15 cellular contexts compared by ENCODE assay signal in the genomic region with DNA sequence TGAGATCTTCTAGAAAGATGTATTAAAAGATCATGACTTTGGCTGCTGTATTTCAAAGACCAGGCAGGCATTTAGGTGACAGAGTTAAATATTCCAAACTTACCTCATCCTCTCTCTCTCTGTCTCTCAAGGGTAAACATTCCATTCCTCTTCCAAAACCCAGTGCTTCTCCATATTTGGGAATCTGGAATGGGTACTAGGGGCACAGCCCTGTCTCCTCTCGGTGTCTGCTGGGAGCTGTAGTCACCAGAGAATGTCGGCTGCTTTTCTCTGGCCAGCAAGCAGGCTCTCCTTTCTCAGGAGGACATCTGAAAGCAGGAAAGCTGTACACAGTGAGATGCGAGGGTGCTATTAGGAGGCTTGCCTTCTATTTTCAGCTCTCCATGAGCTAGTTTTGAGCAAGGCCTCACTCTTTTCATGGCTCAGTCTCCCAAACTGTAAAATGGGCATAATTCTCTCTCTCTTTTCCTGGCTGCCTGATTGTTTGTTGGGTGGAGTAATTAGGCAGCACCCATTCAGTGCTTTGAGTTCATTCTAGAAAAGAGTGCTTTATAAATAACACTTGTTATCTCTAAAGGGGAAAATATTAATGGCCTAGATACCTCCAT. TPM values are rescaled to one million over a fixed set of nuclear protein-coding genes. Genes with fewer than 3 reads are reported as not detected.
DNase-seq lines count a peak whose midpoint lies in the region; ATAC-seq and TF ChIP-seq lines count a peak whose summit lies in the region.
"Had no signal": no experiment of that assay in that cellular context is flagged by ENCODE, and none has a peak within 500 bp of the region (broad histone marks: within the 10 kb centered on the region; RNA-seq: fewer than 3 reads in every experiment).

No MANE protein-coding gene starts in this region.

- H3K4me3 ChIP-seq in duodenal mucosa (ENCODE audit: low read depth in 1 of 2, low read length in 2 of 2): no peak overlapping the region
- H3K4me3 ChIP-seq in mesenchymal stem cell (ENCODE audit: insufficient read depth in 1 of 2, low read depth in 1 of 2, low read length in 2 of 2): no peak overlapping the region
- H3K4me3 ChIP-seq in tibial artery: peak overlapping the region; percentile 17 to 31
- H3K4me3 ChIP-seq: right lobe of liver had no signal

- H3K4me1 Mint-ChIP-seq in IgD-negative memory B cell: peaks cover 52 to 76% (median 54%) of the 10 kb centered on the region in 3 donors
- H3K4me1 Mint-ChIP-seq: activated CD4-positive, alpha-beta memory T cell treated with anti-CD3 and anti-CD28 coated beads, Interleukin-2, amount 10 ng/mL, durations not matched to agents 7 days and 5 days had no signal

- H2BK12ac ChIP-seq in mesenchymal stem cell (ENCODE audit: low read length in 2 of 2): no peak overlapping the region

- intact Hi-C loops in tibial artery (cut with DNase I; ENCODE audit: low total_unique reads): no loop called here

- H4K8ac ChIP-seq in mesenchymal stem cell (ENCODE audit: low read length): no peak overlapping the region

- DNase-seq in mesenchymal stem cell: no peak
- DNase-seq in tibial artery: peak in 1 of 2 donors; percentile 75
- DNase-seq in stimulated activated CD4-positive, alpha-beta T cell treated with anti-CD3 and anti-CD28 coated beads, Interleukin-15, amount 100 ng/mL, for 24 hours: no peak
- DNase-seq in NCI-H1436 (lab: John Stamatoyannopoulos, UW): no peak
- DNase-seq in SKM-1 treated with dmso at 0.1 percent for 144 hours (lab: John Stamatoyannopoulos, UW; ENCODE audit: unreplicated experiment): no peak
- DNase-seq: activated CD4-positive, alpha-beta memory T cell treated with anti-CD3 and anti-CD28 coated beads, Interleukin-2, amount 10 ng/mL, durations not matched to agents 7 days and 5 days; activated gamma-delta T cell treated with Interleukin-2 at 50 U/mL for 16 hours; Calu3; NCI-H1092 treated with DMSO at 0.1 percent for 48 hours had no signal

- 57% methylated on average over 3 of the region's 3 CpGs for WGBS in mesenchymal stem cell

- H3K9me3 Mint-ChIP-seq in IgD-negative memory B cell: no peaks in the 10 kb centered on the region
- H3K9me3 Mint-ChIP-seq: activated CD4-positive, alpha-beta memory T cell treated with anti-CD3 and anti-CD28 coated beads, Interleukin-2, amount 10 ng/mL, durations not matched to agents 7 days and 5 days; mesothelial cell of epicardium; T-helper 1 cell treated with Interleukin-12 subunit alpha and Interleukin-12 subunit beta and Interleukin-4 antibody, amounts not matched to agents 30 μg/mL and 1 μg/mL, for 36 hours had no signal

- H2BK5ac ChIP-seq in mesenchymal stem cell (ENCODE audit: low read depth, low read length, poor library complexity, severe bottlenecking): peak overlapping the region; percentile 33

- H3K4me3 Mint-ChIP-seq in IgD-negative memory B cell: peak overlapping the region in 1 of 4 donors; percentile 62
- H3K4me3 Mint-ChIP-seq: activated CD4-positive, alpha-beta memory T cell treated with anti-CD3 and anti-CD28 coated beads, Interleukin-2, amount 10 ng/mL, durations not matched to agents 7 days and 5 days; mesothelial cell of epicardium; T-helper 1 cell treated with Interleukin-12 subunit alpha and Interleukin-12 subunit beta and Interleukin-4 antibody, amounts not matched to agents 30 μg/mL and 1 μg/mL, for 36 hours had no signal

- no peaks in the 10 kb centered on the region for H3K36me3 Mint-ChIP-seq in IgD-negative memory B cell
- H3K36me3 Mint-ChIP-seq: mesothelial cell of epicardium had no signal

- no peak overlapping the region for H3K4me2 ChIP-seq in mesenchymal stem cell (ENCODE audit: low read length, poor library complexity, severe bottlenecking)

- H3K27ac Mint-ChIP-seq in IgD-negative memory B cell: peak overlapping the region in 2 of 3 donors; percentile 48 to 49
- H3K27ac Mint-ChIP-seq: activated CD4-positive, alpha-beta memory T cell treated with anti-CD3 and anti-CD28 coated beads, Interleukin-2, amount 10 ng/mL, durations not matched to agents 7 days and 5 days; mesothelial cell of epicardium; T-helper 1 cell treated with Interleukin-12 subunit alpha and Interleukin-12 subunit beta and Interleukin-4 antibody, amounts not matched to agents 30 μg/mL and 1 μg/mL, for 36 hours had no signal

- H3K4me1 ChIP-seq in duodenal mucosa (ENCODE audit: control insufficient read depth in 1 of 2, insufficient read depth in 2 of 2, low read length in 2 of 2) (peaks cover 43 to 50% of the 10 kb centered on the region in 2 donors), mesenchymal stem cell (ENCODE audit: control insufficient read depth, insufficient read depth, low read depth, low read length) (peaks cover 34% of the 10 kb centered on the region), tibial artery (peaks cover 0 to 36% (median 25%) of the 10 kb centered on the region in 4 donors)

- no peak overlapping the region for H2BK120ac ChIP-seq in mesenchymal stem cell (ENCODE audit: low read depth, low read length)

- H2BK15ac ChIP-seq in mesenchymal stem cell (ENCODE audit: low read depth, poor library complexity, severe bottlenecking): no peak overlapping the region

- no peak overlapping the region for H2AFZ ChIP-seq in mesenchymal stem cell (ENCODE audit: low read depth, low read length)

- no peak for ATAC-seq in HG02678 (IDR thresholded peaks at IDR 0.05; ENCODE audit: unreplicated experiment)

- H3K36me3 ChIP-seq in duodenal mucosa (ENCODE audit: control insufficient read depth in 1 of 2, insufficient read depth in 2 of 2, low read length in 2 of 2) (no peaks in the 10 kb centered on the region), mesenchymal stem cell (ENCODE audit: control insufficient read depth in 1 of 2, insufficient read depth in 2 of 2, low read depth in 1 of 2, low read length in 2 of 2) (no peaks in the 10 kb centered on the region), tibial artery (no peaks in the 10 kb centered on the region)
- H3K36me3 ChIP-seq: right lobe of liver had no signal

- peak overlapping the region; percentile 78 for H2AK5ac ChIP-seq in mesenchymal stem cell (ENCODE audit: low read length, severe bottlenecking)

- H3K4ac ChIP-seq in mesenchymal stem cell (ENCODE audit: low read depth in 1 of 2, low read length in 2 of 2): no peak overlapping the region

- no peak overlapping the region for H3K9ac ChIP-seq in duodenal mucosa (ENCODE audit: low read depth in 1 of 2, low read length in 2 of 2)
- H3K9ac ChIP-seq in mesenchymal stem cell (ENCODE audit: low read length): peak overlapping the region; percentile 58

- H3K27ac ChIP-seq in duodenal mucosa (ENCODE audit: low read depth, low read length): peak overlapping the region; percentile 24
- peak overlapping the region; percentile 78 for H3K27ac ChIP-seq in mesenchymal stem cell (ENCODE audit: low read length, poor library complexity, severe bottlenecking)
- H3K27ac ChIP-seq in tibial artery: peak overlapping the region; percentile 84 to 91

- H3K27me3 Mint-ChIP-seq in IgD-negative memory B cell: peaks cover 1% of the 10 kb centered on the region

- no peak overlapping the region for H3K23ac ChIP-seq in mesenchymal stem cell (ENCODE audit: low read length in 2 of 2)

- peaks cover 0 to 3% of the 10 kb centered on the region in 2 donors for H3K27me3 ChIP-seq in duodenal mucosa (ENCODE audit: control insufficient read depth in 1 of 2, insufficient read depth in 2 of 2, low read length in 2 of 2)
- peaks cover 0 to 4% of the 10 kb centered on the region in 2 experiments for H3K27me3 ChIP-seq in mesenchymal stem cell (ENCODE audit: control insufficient read depth in 1 of 2, insufficient read depth in 1 of 2, low read length in 2 of 2)
- no peaks in the 10 kb centered on the region for H3K27me3 ChIP-seq in tibial artery
- H3K27me3 ChIP-seq: right lobe of liver had no signal

- no peak overlapping the region for H3K18ac ChIP-seq in mesenchymal stem cell (ENCODE audit: low read depth in 1 of 2, low read length in 2 of 2)

- no peak overlapping the region for H4K91ac ChIP-seq in mesenchymal stem cell (ENCODE audit: low read length)

- no peak for TF ChIP-seq CTCF in tibial artery (IDR thresholded peaks at IDR 0.05)

- no peak overlapping the region for H3K14ac ChIP-seq in mesenchymal stem cell (ENCODE audit: low read length in 2 of 2)

- H3K9me3 ChIP-seq in duodenal mucosa (ENCODE audit: control insufficient read depth in 1 of 2, low read length in 2 of 2) (no peaks in the 10 kb centered on the region), mesenchymal stem cell (ENCODE audit: control insufficient read depth, low read length) (no peaks in the 10 kb centered on the region), tibial artery (no peaks in the 10 kb centered on the region)
- H3K9me3 ChIP-seq: right lobe of liver had no signal

- no peaks in the 10 kb centered on the region for H3K79me1 ChIP-seq in mesenchymal stem cell (replicated peaks; ENCODE audit: low read length, poor library complexity, severe bottlenecking)

RNA-seq across cellular contexts. Expression of a gene that starts 9.3 kb away (rescaled TPM):
- 3.4 TPM for polyA plus RNA-seq in IgD-negative memory B cell
- polyA plus RNA-seq in mesenchymal stem cell (2013, experiment 1 of 2): 19.3 TPM
- 19.2 TPM for polyA plus RNA-seq in mesenchymal stem cell (2013, experiment 2 of 2)

RNA-seq across cellular contexts. Expression of a gene that starts 42.1 kb away (rescaled TPM):
- 2.8 TPM for polyA plus RNA-seq in IgD-negative memory B cell
- polyA plus RNA-seq in mesenchymal stem cell (2013, experiment 1 of 2): 0.65 TPM
- 0.51 TPM for polyA plus RNA-seq in mesenchymal stem cell (2013, experiment 2 of 2)

RNA-seq across cellular contexts. Expression of a gene that starts 44.1 kb away (rescaled TPM):
- polyA plus RNA-seq in IgD-negative memory B cell: 12.0 TPM
- 8.3 TPM for polyA plus RNA-seq in mesenchymal stem cell (2013, experiment 1 of 2)
- 6.7 TPM for polyA plus RNA-seq in mesenchymal stem cell (2013, experiment 2 of 2)

Comparison
In these comparisons a context has a peak if more than half of its experiments do, and no peak if none do; other contexts are left out.
1. H3K27ac ChIP-seq: peak in every context shown above with its lines; median percentile 88 in tibial artery; 78 in mesenchymal stem cell; 24 in duodenal mucosa.
2. H3K4me3 ChIP-seq: peak in tibial artery (2 of 2); none in duodenal mucosa (0 of 2) and mesenchymal stem cell (0 of 2).